In genomic region chr2:20481798-20482405, GRCh38 we compare ENCODE assay signal across 32 cellular contexts. TPM values are rescaled to one million over a fixed set of nuclear protein-coding genes. Genes with fewer than 3 reads are reported as not detected.
DNase-seq lines count a peak whose midpoint lies in the region; ATAC-seq and TF ChIP-seq lines count a peak whose summit lies in the region.
"Had no signal": no experiment of that assay in that cellular context is flagged by ENCODE, and none has a peak within 500 bp of the region (broad histone marks: within the 10 kb centered on the region; RNA-seq: fewer than 3 reads in every experiment).

No MANE protein-coding gene starts in this region.

- no peak overlapping the region for H3K4me3 ChIP-seq in IMR-90 (ENCODE audit: insufficient read depth, low read depth, low read length)
- no peak overlapping the region for H3K4me3 ChIP-seq in ovary
- H3K4me3 ChIP-seq in suprapubic skin, result no peak overlapping the region
- H3K4me3 ChIP-seq: gastroesophageal sphincter, right lobe of liver, testis had no signal

- H2BK20ac ChIP-seq in IMR-90 (ENCODE audit: low read depth, low read length), result no peak overlapping the region

- no peaks in the 10 kb centered on the region for H3K36me3 Mint-ChIP-seq in activated CD8-positive, alpha-beta T cell treated with anti-CD3 and anti-CD28 coated beads for 36 hours (ENCODE audit: low read depth)
- H3K36me3 Mint-ChIP-seq in activated CD8-positive, alpha-beta T cell treated with anti-CD3 and anti-CD28 coated beads, Interleukin-2, amount 10 ng/mL, durations not matched to agents 7 days and 5 days (ENCODE audit: low read depth), result no peaks in the 10 kb centered on the region

- TF ChIP-seq POLR2A in IMR-90 (IDR thresholded peaks at IDR 0.05; ENCODE audit: low read depth, low read length), result no peak
- no peak for TF ChIP-seq POLR2A in ovary (IDR thresholded peaks at IDR 0.05)
- TF ChIP-seq POLR2A in suprapubic skin (IDR thresholded peaks at IDR 0.05), result no peak

- no peak overlapping the region for H3K27ac Mint-ChIP-seq in activated CD8-positive, alpha-beta T cell treated with anti-CD3 and anti-CD28 coated beads for 36 hours
- H3K27ac Mint-ChIP-seq in activated CD8-positive, alpha-beta T cell treated with anti-CD3 and anti-CD28 coated beads, Interleukin-2, amount 10 ng/mL, durations not matched to agents 7 days and 5 days, result no peak overlapping the region
- H3K27ac Mint-ChIP-seq: activated naive CD4-positive, alpha-beta T cell treated with anti-CD3 and anti-CD28 coated beads for 36 hours; T-helper 1 cell treated with Interleukin-12 subunit alpha and Interleukin-12 subunit beta and Interleukin-4 antibody, amounts not matched to agents 30 μg/mL and 1 μg/mL, for 36 hours had no signal

- no peak overlapping the region for H4K5ac ChIP-seq in IMR-90 (ENCODE audit: low read depth, low read length)

- TF ChIP-seq EP300 in ovary (IDR thresholded peaks at IDR 0.05) (no peak), suprapubic skin (IDR thresholded peaks at IDR 0.05) (no peak)

- no peak overlapping the region for H4K91ac ChIP-seq in IMR-90 (ENCODE audit: insufficient read depth, low read depth, low read length)

- no peak overlapping the region for H2AK9ac ChIP-seq in IMR-90 (replicated peaks; ENCODE audit: low read depth, low read length, poor library complexity)

- H3K27me3 ChIP-seq in IMR-90 (ENCODE audit: control insufficient read depth, insufficient read depth, low read length), result peaks cover 11% of the 10 kb centered on the region
- H3K27me3 ChIP-seq in ovary, result no peaks in the 10 kb centered on the region
- no peaks in the 10 kb centered on the region for H3K27me3 ChIP-seq in suprapubic skin
- H3K27me3 ChIP-seq: gastroesophageal sphincter, right lobe of liver, testis had no signal

- in situ Hi-C loops in IMR-90 (cut with MboI; ENCODE audit: low sequenced_read_pairs), result no loop called here

- H3K4me3 Mint-ChIP-seq in activated CD8-positive, alpha-beta T cell treated with anti-CD3 and anti-CD28 coated beads for 36 hours, result no peak overlapping the region
- no peak overlapping the region for H3K4me3 Mint-ChIP-seq in activated CD8-positive, alpha-beta T cell treated with anti-CD3 and anti-CD28 coated beads, Interleukin-2, amount 10 ng/mL, durations not matched to agents 7 days and 5 days
- H3K4me3 Mint-ChIP-seq: activated naive CD4-positive, alpha-beta T cell treated with anti-CD3 and anti-CD28 coated beads for 36 hours; neural crest cell; T-helper 1 cell treated with Interleukin-12 subunit alpha and Interleukin-12 subunit beta and Interleukin-4 antibody, amounts not matched to agents 30 μg/mL and 1 μg/mL, for 36 hours had no signal

- no peak overlapping the region for H3K27ac ChIP-seq in IMR-90 (ENCODE audit: insufficient read depth, low read length)
- H3K27ac ChIP-seq in ovary, result peak overlapping the region; percentile 36 to 75
- H3K27ac ChIP-seq in suprapubic skin, result peak overlapping the region; percentile 92
- H3K27ac ChIP-seq: C4-2B, HL-60, KMS-11, right lobe of liver had no signal

- no peak overlapping the region for H4K8ac ChIP-seq in IMR-90 (ENCODE audit: low read depth in 2 of 2, low read length in 2 of 2)

- H3K4me1 ChIP-seq in IMR-90 (ENCODE audit: control insufficient read depth, insufficient read depth, low read length), result no peaks in the 10 kb centered on the region
- H3K4me1 ChIP-seq in ovary (ENCODE audit: insufficient read depth), result peaks cover 11% of the 10 kb centered on the region
- H3K4me1 ChIP-seq in suprapubic skin, result peaks cover 54% of the 10 kb centered on the region
- H3K4me1 ChIP-seq: Caco-2 had no signal

- TF ChIP-seq CTCF in activated CD8-positive, alpha-beta T cell treated with anti-CD3 and anti-CD28 coated beads for 36 hours (IDR thresholded peaks at IDR 0.05), result no peak
- TF ChIP-seq CTCF in IMR-90 (conservative IDR thresholded peaks at IDR 0.05; ENCODE audit: low read depth, low read length) (no peak), ovary (IDR thresholded peaks at IDR 0.05) (no peak), suprapubic skin (IDR thresholded peaks at IDR 0.05) (no peak)

- no peaks in the 10 kb centered on the region for H3K4me1 Mint-ChIP-seq in activated CD8-positive, alpha-beta T cell treated with anti-CD3 and anti-CD28 coated beads for 36 hours (ENCODE audit: low read depth)
- no peaks in the 10 kb centered on the region for H3K4me1 Mint-ChIP-seq in activated CD8-positive, alpha-beta T cell treated with anti-CD3 and anti-CD28 coated beads, Interleukin-2, amount 10 ng/mL, durations not matched to agents 7 days and 5 days (ENCODE audit: low read depth)

- no peak overlapping the region for H2BK15ac ChIP-seq in IMR-90 (ENCODE audit: low read depth, low read length)

- BruUV-seq in IMR-90 (replicated peaks; lab: Mats Ljungman, UMichigan), result no TSS peak

- no peaks in the 10 kb centered on the region for H3K9me1 ChIP-seq in IMR-90 (ENCODE audit: insufficient read depth, low read length)

- H3K9me3 Mint-ChIP-seq in activated CD8-positive, alpha-beta T cell treated with anti-CD3 and anti-CD28 coated beads for 36 hours, result no peaks in the 10 kb centered on the region
- no peaks in the 10 kb centered on the region for H3K9me3 Mint-ChIP-seq in activated CD8-positive, alpha-beta T cell treated with anti-CD3 and anti-CD28 coated beads, Interleukin-2, amount 10 ng/mL, durations not matched to agents 7 days and 5 days (ENCODE audit: insufficient read depth)
- H3K9me3 Mint-ChIP-seq: activated naive CD4-positive, alpha-beta T cell treated with anti-CD3 and anti-CD28 coated beads for 36 hours; T-helper 1 cell treated with Interleukin-12 subunit alpha and Interleukin-12 subunit beta and Interleukin-4 antibody, amounts not matched to agents 30 μg/mL and 1 μg/mL, for 36 hours had no signal

- H2BK120ac ChIP-seq in IMR-90 (ENCODE audit: low read depth, low read length), result no peak overlapping the region

- peak overlapping the region; percentile 30; the same call in 1 of the 2 replicates for H2AK5ac ChIP-seq in IMR-90 (ENCODE audit: low read depth, low read length)

- POLR2A ChIA-PET in activated CD8-positive, alpha-beta T cell treated with anti-CD3 and anti-CD28 coated beads for 36 hours (lab: Charles Lee), result no interaction called here
- POLR2A ChIA-PET in activated CD8-positive, alpha-beta T cell treated with anti-CD3 and anti-CD28 coated beads, Interleukin-2, amount 10 ng/mL, durations not matched to agents 7 days and 5 days (lab: Charles Lee), result no interaction called here
- POLR2A ChIA-PET in IMR-90 (lab: Charles Lee; ENCODE audit: unreplicated experiment), result no interaction called here

- ATAC-seq in activated CD8-positive, alpha-beta T cell treated with anti-CD3 and anti-CD28 coated beads for 36 hours, result no peak
- no peak for ATAC-seq in activated CD8-positive, alpha-beta T cell treated with anti-CD3 and anti-CD28 coated beads, Interleukin-2, amount 10 ng/mL, durations not matched to agents 7 days and 5 days
- ATAC-seq in IMR-90 (ENCODE audit: low read depth), result no peak
- ATAC-seq: activated CD4-positive, CD25-positive, alpha-beta regulatory T cell treated with anti-CD3 and anti-CD28 coated beads, Interleukin-2, amount 50 U/mL, for 24 hours; gastroesophageal sphincter; HCT116; right lobe of liver had no signal

- H2AFZ ChIP-seq in IMR-90 (replicated peaks; ENCODE audit: low read length, poor library complexity), result no peak overlapping the region

- H3K36me3 ChIP-seq in IMR-90 (ENCODE audit: control insufficient read depth, insufficient read depth, low read length) (no peaks in the 10 kb centered on the region), ovary (no peaks in the 10 kb centered on the region), suprapubic skin (no peaks in the 10 kb centered on the region)
- H3K36me3 ChIP-seq: gastroesophageal sphincter, right lobe of liver had no signal

- H3K79me1 ChIP-seq in IMR-90 (ENCODE audit: low read depth in 1 of 2, low read length in 2 of 2), result no peaks in the 10 kb centered on the region

- no peak overlapping the region for H3K4ac ChIP-seq in IMR-90 (ENCODE audit: low read depth, low read length)

- H3K4me2 ChIP-seq in IMR-90 (ENCODE audit: low read depth, low read length), result no peak overlapping the region
- H3K4me2 ChIP-seq: KMS-11, SK-N-SH had no signal

- no peaks in the 10 kb centered on the region for H4K20me1 ChIP-seq in IMR-90 (ENCODE audit: insufficient read depth, low read length)

- 0 out of 2 replicates have a peak overlapping the region, but pooled peaks have one; percentile 49 for H3K23ac ChIP-seq in IMR-90 (ENCODE audit: low read depth, low read length)

- H3K18ac ChIP-seq in IMR-90 (ENCODE audit: low read depth, low read length), result no peak overlapping the region

- H3K9me3 ChIP-seq in IMR-90 (ENCODE audit: control insufficient read depth, insufficient read depth, low read length) (no peaks in the 10 kb centered on the region), ovary (no peaks in the 10 kb centered on the region), suprapubic skin (no peaks in the 10 kb centered on the region)
- H3K9me3 ChIP-seq: Caco-2, gastroesophageal sphincter, right lobe of liver, SK-N-SH, testis had no signal

- dilution Hi-C loops in IMR-90 (cut with HindIII; ENCODE audit: low sequenced_read_pairs, unreplicated experiment), result no loop called here

- peak; percentile 14 for DNase-seq in activated CD8-positive, alpha-beta T cell treated with anti-CD3 and anti-CD28 coated beads for 36 hours
- no peak for DNase-seq in activated CD8-positive, alpha-beta T cell treated with anti-CD3 and anti-CD28 coated beads, Interleukin-2, amount 10 ng/mL, durations not matched to agents 7 days and 5 days
- DNase-seq in IMR-90 (no peak), ovary (no peak), suprapubic skin (ENCODE audit: low spot score in 2 of 2) (peak in 1 of 2 donors; percentile 70), NCI-H187 treated with DMSO at 0.1 percent for 48 hours (lab: John Stamatoyannopoulos, UW) (no peak), DMS53 (lab: John Stamatoyannopoulos, UW) (no peak)
- DNase-seq in stimulated activated naive CD4-positive, alpha-beta T cell treated with Interleukin-2 at 50 U/mL for 16 hours (lab: John Stamatoyannopoulos, UW), result no peak
- DNase-seq: 8988T; activated CD4-positive, alpha-beta T cell treated with anti-CD3 and anti-CD28 coated beads, Interleukin-2, amount 50 U/mL, for 48 hours; activated naive CD4-positive, alpha-beta T cell treated with anti-CD3 and anti-CD28 coated beads for 36 hours; amygdala; Caco-2; DND-41; hippocampal formation; left cardiac atrium; mesendoderm; NCI-H2029; NCI-H526; NK-92 treated with Interleukin-12 subunit alpha and Interleukin-12 subunit beta, amount 100 ng/mL, for 24 hours; right lobe of liver; SK-N-SH; stimulated activated CD4-positive, alpha-beta T cell treated with anti-CD3 and anti-CD28 coated beads, Interleukin-4, amount 100 ng/mL, for 1 hour; testis had no signal

- 80% methylated on average over 1 of the region's 5 CpGs; no CpG with 5 or more reads in 1 of the 2 experiments for WGBS in IMR-90 (ENCODE audit: extremely low coverage in 2 of 2, insufficient read length in 1 of 2), 2 experiments
- 70 to 78% (median 76%) methylated on average over 5 of the region's 5 CpGs for WGBS in ovary, 3 donors
- WGBS in suprapubic skin, result 77% methylated on average over 5 of the region's 5 CpGs

- peaks cover 5% of the 10 kb centered on the region for H3K27me3 Mint-ChIP-seq in activated CD8-positive, alpha-beta T cell treated with anti-CD3 and anti-CD28 coated beads for 36 hours
- peaks cover 4% of the 10 kb centered on the region for H3K27me3 Mint-ChIP-seq in activated CD8-positive, alpha-beta T cell treated with anti-CD3 and anti-CD28 coated beads, Interleukin-2, amount 10 ng/mL, durations not matched to agents 7 days and 5 days (ENCODE audit: low read depth)

- no peak overlapping the region for H2BK5ac ChIP-seq in IMR-90 (ENCODE audit: low read depth, low read length, poor library complexity, severe bottlenecking)

- CTCF ChIA-PET in activated CD8-positive, alpha-beta T cell treated with anti-CD3 and anti-CD28 coated beads for 36 hours (lab: Charles Lee), result interaction anchor here (0.9 kb wide), 1 partner anchor 160 kb away, joined by 3 read pairs; no protein-coding TSS in a partner anchor
- CTCF ChIA-PET in activated CD8-positive, alpha-beta T cell treated with anti-CD3 and anti-CD28 coated beads, Interleukin-2, amount 10 ng/mL, durations not matched to agents 7 days and 5 days (lab: Charles Lee), result no interaction called here
- CTCF ChIA-PET in IMR-90 (lab: Yijun Ruan, JAX), result no interaction called here

- H3K56ac ChIP-seq in IMR-90 (ENCODE audit: extremely low read depth, insufficient read depth, low read length), result no peak overlapping the region

- H3K14ac ChIP-seq in IMR-90 (replicated peaks; ENCODE audit: low read depth, low read length), result no peak overlapping the region; the same call in 1 of the 2 replicates

- H3K9ac ChIP-seq in IMR-90 (ENCODE audit: low read depth, low read length), result no peak overlapping the region
- H3K9ac ChIP-seq: KMS-11, SK-N-SH had no signal

- intact Hi-C loops in activated CD8-positive, alpha-beta T cell treated with anti-CD3 and anti-CD28 coated beads for 36 hours (cut with micrococcal nuclease), result no loop called here
- intact Hi-C loops in IMR-90 (cut with micrococcal nuclease) (no loop called here), ovary (cut with DNase I) (no loop called here)

- TF ChIP-seq RAD21 in IMR-90 (IDR thresholded peaks at IDR 0.05; ENCODE audit: low read length), result no peak

RNA-seq across cellular contexts. Expression of gene RHOB, which starts 35.0 kb away (rescaled TPM):
- 10 to 100 TPM; 14.2 to 15.4 TPM for total RNA-seq in activated CD8-positive, alpha-beta T cell treated with anti-CD3 and anti-CD28 coated beads for 36 hours
- total RNA-seq in activated CD8-positive, alpha-beta T cell treated with anti-CD3 and anti-CD28 coated beads, Interleukin-2, amount 10 ng/mL, durations not matched to agents 7 days and 5 days, result 1 to 10 TPM; 1.2 to 1.3 TPM
- total RNA-seq in IMR-90 (2012; rRNA removed), result 112 and 151 TPM in 2 replicates
- polyA plus RNA-seq in IMR-90 (2012; rRNA removed), result 149 and 201 TPM in 2 replicates
- 238 and 364 TPM in 2 replicates for polyA plus RNA-seq in IMR-90 (2012; cell fraction: cytosol; rRNA removed)
- polyA plus RNA-seq in IMR-90 (2012; cell fraction: nucleus; rRNA removed; ENCODE audit: low replicate concordance), result 195 and 365 TPM in 2 replicates
- total RNA-seq in ovary, result 1,000 to 10,000 TPM in 2 of 7 donors, 100 to 1,000 TPM in 5; 315 to 1,363 (median 467) TPM
- 100 to 1,000 TPM; 200 to 275 TPM for polyA plus RNA-seq in ovary
- total RNA-seq in suprapubic skin, result 100 to 1,000 TPM; 404 to 719 (median 568) TPM

Comparison
In these comparisons a context has a peak if more than half of its experiments do, and no peak if none do; other contexts are left out.
1. RNA of gene RHOB, which starts 35.0 kb away (total RNA-seq): 404 to 719 TPM in suprapubic skin, 315 to 1,363 TPM in ovary, 112 to 151 TPM in IMR-90 and 14.2 to 15.4 TPM in activated CD8-positive, alpha-beta T cell treated with anti-CD3 and anti-CD28 coated beads for 36 hours; 1.2 to 1.3 TPM in activated CD8-positive, alpha-beta T cell treated with anti-CD3 and anti-CD28 coated beads, Interleukin-2, amount 10 ng/mL, durations not matched to agents 7 days and 5 days; every median in the first group is over 4 times any median in the second.